ENCODE assay signal across 1 cellular context in the genomic region with DNA sequence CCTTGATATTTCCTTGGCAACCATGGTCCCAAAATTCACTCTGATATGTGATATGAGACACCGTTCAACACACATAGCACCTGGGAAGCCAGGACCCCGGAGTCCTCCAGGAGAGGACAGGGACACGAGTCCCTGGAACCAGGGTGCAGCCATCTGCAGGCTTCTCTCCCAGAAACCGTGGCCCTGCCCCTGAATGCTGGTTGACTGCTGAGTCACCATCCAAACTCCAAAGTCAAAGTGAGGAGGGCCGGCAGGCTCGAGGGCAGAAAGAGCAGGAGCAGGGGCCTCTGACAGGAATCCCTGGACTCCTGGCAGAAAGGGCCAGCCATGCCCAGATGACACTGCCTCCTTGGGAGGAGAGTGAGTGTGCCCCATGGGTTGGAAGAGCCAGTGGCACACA.
TF ChIP-seq lines count a peak whose summit lies in the region.

No MANE protein-coding gene starts in this region.

TF ChIP-seq in K562, 482 proteins besides CTCF, POLR2A, EP300 and RAD21 (continued from another document):
- TF ChIP-seq, protein P1, sequence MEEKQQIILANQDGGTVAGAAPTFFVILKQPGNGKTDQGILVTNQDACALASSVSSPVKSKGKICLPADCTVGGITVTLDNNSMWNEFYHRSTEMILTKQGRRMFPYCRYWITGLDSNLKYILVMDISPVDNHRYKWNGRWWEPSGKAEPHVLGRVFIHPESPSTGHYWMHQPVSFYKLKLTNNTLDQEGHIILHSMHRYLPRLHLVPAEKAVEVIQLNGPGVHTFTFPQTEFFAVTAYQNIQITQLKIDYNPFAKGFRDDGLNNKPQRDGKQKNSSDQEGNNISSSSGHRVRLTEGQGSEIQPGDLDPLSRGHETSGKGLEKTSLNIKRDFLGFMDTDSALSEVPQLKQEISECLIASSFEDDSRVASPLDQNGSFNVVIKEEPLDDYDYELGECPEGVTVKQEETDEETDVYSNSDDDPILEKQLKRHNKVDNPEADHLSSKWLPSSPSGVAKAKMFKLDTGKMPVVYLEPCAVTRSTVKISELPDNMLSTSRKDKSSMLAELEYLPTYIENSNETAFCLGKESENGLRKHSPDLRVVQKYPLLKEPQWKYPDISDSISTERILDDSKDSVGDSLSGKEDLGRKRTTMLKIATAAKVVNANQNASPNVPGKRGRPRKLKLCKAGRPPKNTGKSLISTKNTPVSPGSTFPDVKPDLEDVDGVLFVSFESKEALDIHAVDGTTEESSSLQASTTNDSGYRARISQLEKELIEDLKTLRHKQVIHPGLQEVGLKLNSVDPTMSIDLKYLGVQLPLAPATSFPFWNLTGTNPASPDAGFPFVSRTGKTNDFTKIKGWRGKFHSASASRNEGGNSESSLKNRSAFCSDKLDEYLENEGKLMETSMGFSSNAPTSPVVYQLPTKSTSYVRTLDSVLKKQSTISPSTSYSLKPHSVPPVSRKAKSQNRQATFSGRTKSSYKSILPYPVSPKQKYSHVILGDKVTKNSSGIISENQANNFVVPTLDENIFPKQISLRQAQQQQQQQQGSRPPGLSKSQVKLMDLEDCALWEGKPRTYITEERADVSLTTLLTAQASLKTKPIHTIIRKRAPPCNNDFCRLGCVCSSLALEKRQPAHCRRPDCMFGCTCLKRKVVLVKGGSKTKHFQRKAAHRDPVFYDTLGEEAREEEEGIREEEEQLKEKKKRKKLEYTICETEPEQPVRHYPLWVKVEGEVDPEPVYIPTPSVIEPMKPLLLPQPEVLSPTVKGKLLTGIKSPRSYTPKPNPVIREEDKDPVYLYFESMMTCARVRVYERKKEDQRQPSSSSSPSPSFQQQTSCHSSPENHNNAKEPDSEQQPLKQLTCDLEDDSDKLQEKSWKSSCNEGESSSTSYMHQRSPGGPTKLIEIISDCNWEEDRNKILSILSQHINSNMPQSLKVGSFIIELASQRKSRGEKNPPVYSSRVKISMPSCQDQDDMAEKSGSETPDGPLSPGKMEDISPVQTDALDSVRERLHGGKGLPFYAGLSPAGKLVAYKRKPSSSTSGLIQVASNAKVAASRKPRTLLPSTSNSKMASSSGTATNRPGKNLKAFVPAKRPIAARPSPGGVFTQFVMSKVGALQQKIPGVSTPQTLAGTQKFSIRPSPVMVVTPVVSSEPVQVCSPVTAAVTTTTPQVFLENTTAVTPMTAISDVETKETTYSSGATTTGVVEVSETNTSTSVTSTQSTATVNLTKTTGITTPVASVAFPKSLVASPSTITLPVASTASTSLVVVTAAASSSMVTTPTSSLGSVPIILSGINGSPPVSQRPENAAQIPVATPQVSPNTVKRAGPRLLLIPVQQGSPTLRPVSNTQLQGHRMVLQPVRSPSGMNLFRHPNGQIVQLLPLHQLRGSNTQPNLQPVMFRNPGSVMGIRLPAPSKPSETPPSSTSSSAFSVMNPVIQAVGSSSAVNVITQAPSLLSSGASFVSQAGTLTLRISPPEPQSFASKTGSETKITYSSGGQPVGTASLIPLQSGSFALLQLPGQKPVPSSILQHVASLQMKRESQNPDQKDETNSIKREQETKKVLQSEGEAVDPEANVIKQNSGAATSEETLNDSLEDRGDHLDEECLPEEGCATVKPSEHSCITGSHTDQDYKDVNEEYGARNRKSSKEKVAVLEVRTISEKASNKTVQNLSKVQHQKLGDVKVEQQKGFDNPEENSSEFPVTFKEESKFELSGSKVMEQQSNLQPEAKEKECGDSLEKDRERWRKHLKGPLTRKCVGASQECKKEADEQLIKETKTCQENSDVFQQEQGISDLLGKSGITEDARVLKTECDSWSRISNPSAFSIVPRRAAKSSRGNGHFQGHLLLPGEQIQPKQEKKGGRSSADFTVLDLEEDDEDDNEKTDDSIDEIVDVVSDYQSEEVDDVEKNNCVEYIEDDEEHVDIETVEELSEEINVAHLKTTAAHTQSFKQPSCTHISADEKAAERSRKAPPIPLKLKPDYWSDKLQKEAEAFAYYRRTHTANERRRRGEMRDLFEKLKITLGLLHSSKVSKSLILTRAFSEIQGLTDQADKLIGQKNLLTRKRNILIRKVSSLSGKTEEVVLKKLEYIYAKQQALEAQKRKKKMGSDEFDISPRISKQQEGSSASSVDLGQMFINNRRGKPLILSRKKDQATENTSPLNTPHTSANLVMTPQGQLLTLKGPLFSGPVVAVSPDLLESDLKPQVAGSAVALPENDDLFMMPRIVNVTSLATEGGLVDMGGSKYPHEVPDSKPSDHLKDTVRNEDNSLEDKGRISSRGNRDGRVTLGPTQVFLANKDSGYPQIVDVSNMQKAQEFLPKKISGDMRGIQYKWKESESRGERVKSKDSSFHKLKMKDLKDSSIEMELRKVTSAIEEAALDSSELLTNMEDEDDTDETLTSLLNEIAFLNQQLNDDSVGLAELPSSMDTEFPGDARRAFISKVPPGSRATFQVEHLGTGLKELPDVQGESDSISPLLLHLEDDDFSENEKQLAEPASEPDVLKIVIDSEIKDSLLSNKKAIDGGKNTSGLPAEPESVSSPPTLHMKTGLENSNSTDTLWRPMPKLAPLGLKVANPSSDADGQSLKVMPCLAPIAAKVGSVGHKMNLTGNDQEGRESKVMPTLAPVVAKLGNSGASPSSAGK (IDR thresholded peaks at IDR 0.05) = peak; percentile 29; the same call in 1 of the 2 replicates
- TF ChIP-seq NFYB (IDR thresholded peaks at IDR 0.05; ENCODE audit: extremely low read depth, insufficient read length) (no peak), SAFB (IDR thresholded peaks at IDR 0.05; ENCODE audit: borderline replicate concordance, low read depth, low read length) (no peak), SP2 (IDR thresholded peaks at IDR 0.05; ENCODE audit: extremely low read depth, low read depth, low read length, poor library complexity, severe bottlenecking) (no peak), SMAD4 (CRISPR knock-in tag; conservative IDR thresholded peaks at IDR 0.05) (peak; percentile 37; the same call in 1 of the 2 replicates), MAFG (tag; conservative IDR thresholded peaks at IDR 0.05) (peak; percentile 80), NFRKB (IDR thresholded peaks at IDR 0.05; ENCODE audit: low read depth) (no peak), JUND (IDR thresholded peaks at IDR 0.05; ENCODE audit: borderline replicate concordance, low read depth, low read length) (no peak), JUND (tag; IDR thresholded peaks at IDR 0.05; ENCODE audit: borderline replicate concordance, low read depth, low read length) (peak; percentile 51; the same call in 1 of the 3 replicates), ZNF780A (CRISPR knock-in tag; IDR thresholded peaks at IDR 0.05) (no peak), ZBTB34 (CRISPR knock-in tag; IDR thresholded peaks at IDR 0.05) (no peak), ZNF740 (CRISPR knock-in tag; IDR thresholded peaks at IDR 0.05) (no peak), ZNF740 (tag; IDR thresholded peaks at IDR 0.05) (peak in 1 of 2 experiments; percentile 44; a peak in 1 of 4 replicates), ZNF766 (CRISPR knock-in tag; conservative IDR thresholded peaks at IDR 0.05) (peak; percentile 48; the same call in 1 of the 2 replicates), BRF1 (IDR thresholded peaks at IDR 0.05; ENCODE audit: borderline replicate concordance, extremely low read depth, insufficient read length) (no peak), ZNF639 (CRISPR knock-in tag; conservative IDR thresholded peaks at IDR 0.05 in 1 of 2, IDR thresholded peaks at IDR 0.05 in 1 of 2) (peak in 1 of 2 experiments; percentile 54; a peak in 2 of 4 replicates), KHSRP (IDR thresholded peaks at IDR 0.05) (no peak), EGR1 (conservative IDR thresholded peaks at IDR 0.05) (no peak), ZC3H8 (IDR thresholded peaks at IDR 0.05) (no peak), FOSL1 (tag; conservative IDR thresholded peaks at IDR 0.05) (peak; percentile 39), GABPB2 (CRISPR knock-in tag; conservative IDR thresholded peaks at IDR 0.05) (no peak), CSDE1 (IDR thresholded peaks at IDR 0.05) (no peak), HNRNPK (IDR thresholded peaks at IDR 0.05; ENCODE audit: low read depth, low read length, poor library complexity, severe bottlenecking) (no peak), THRAP3 (IDR thresholded peaks at IDR 0.05; ENCODE audit: borderline replicate concordance) (no peak), PHF21A (IDR thresholded peaks at IDR 0.05; ENCODE audit: borderline replicate concordance, low read depth) (no peak), ZNF583 (CRISPR knock-in tag; IDR thresholded peaks at IDR 0.05) (0 out of 2 replicates have a peak, but pooled peaks have one; percentile 30), HDAC1 (IDR thresholded peaks at IDR 0.05) (no peak), DDX20 (tag; IDR thresholded peaks at IDR 0.05; ENCODE audit: low read depth) (no peak), RBM25 (IDR thresholded peaks at IDR 0.05; ENCODE audit: low read depth, low read length, severe bottlenecking) (no peak)
- TF ChIP-seq, protein P2, sequence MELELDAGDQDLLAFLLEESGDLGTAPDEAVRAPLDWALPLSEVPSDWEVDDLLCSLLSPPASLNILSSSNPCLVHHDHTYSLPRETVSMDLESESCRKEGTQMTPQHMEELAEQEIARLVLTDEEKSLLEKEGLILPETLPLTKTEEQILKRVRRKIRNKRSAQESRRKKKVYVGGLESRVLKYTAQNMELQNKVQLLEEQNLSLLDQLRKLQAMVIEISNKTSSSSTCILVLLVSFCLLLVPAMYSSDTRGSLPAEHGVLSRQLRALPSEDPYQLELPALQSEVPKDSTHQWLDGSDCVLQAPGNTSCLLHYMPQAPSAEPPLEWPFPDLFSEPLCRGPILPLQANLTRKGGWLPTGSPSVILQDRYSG (tag; conservative IDR thresholded peaks at IDR 0.05; ENCODE audit: low read depth) = 0 out of 2 replicates have a peak, but pooled peaks have one; percentile 56
TF ChIP-seq in K562: peak in this region for 20.
